ENCODE assay signal across 8 cellular contexts in genomic region chr6:123803456-123803861, GRCh38. TPM values are rescaled to one million over a fixed set of nuclear protein-coding genes. Genes with fewer than 3 reads are reported as not detected.
A peak's percentile ranks its signal among the peaks of the same experiment; 100 is the strongest.
DNase-seq lines count a peak whose midpoint lies in the region; ATAC-seq and TF ChIP-seq lines count a peak whose summit lies in the region.

No MANE protein-coding gene starts in this region.

- TF ChIP-seq CTCF in fibroblast of lung (conservative IDR thresholded peaks at IDR 0.05 in 1 of 2, IDR thresholded peaks at IDR 0.05 in 1 of 2; ENCODE audit: low read depth in 1 of 2, low read length in 2 of 2): no peak
- TF ChIP-seq CTCF in progenitor cell of endocrine pancreas (IDR thresholded peaks at IDR 0.05; ENCODE audit: unreplicated experiment): no peak

- no peaks in the 10 kb centered on the region for H3K9me3 Mint-ChIP-seq in progenitor cell of endocrine pancreas (ENCODE audit: low read depth)

- peaks cover 52% of the 10 kb centered on the region for H3K27me3 Mint-ChIP-seq in progenitor cell of endocrine pancreas

- no peaks in the 10 kb centered on the region for H3K79me2 ChIP-seq in fibroblast of lung (ENCODE audit: control insufficient read depth, insufficient read depth, low read length)

- H3K4me1 Mint-ChIP-seq in progenitor cell of endocrine pancreas (ENCODE audit: low read depth): peaks cover 5% of the 10 kb centered on the region

- H3K9me3 ChIP-seq in NT2/D1 (ENCODE audit: insufficient read depth, low read length) (no peaks in the 10 kb centered on the region), fibroblast of lung (ENCODE audit: control insufficient read depth, insufficient read depth, low read depth, low read length) (no peaks in the 10 kb centered on the region)

- H3K27ac Mint-ChIP-seq in progenitor cell of endocrine pancreas: no peak overlapping the region

- H2AFZ ChIP-seq in fibroblast of lung (ENCODE audit: low read length): no peak overlapping the region

- no peaks in the 10 kb centered on the region for H4K20me1 ChIP-seq in fibroblast of lung (ENCODE audit: control insufficient read depth, extremely low read depth, insufficient read depth, low read length)

- no peak overlapping the region for H3K27ac ChIP-seq in fibroblast of lung (ENCODE audit: insufficient read depth, low read length)

- H3K9ac ChIP-seq in NT2/D1 (ENCODE audit: insufficient read length, low read depth): peak overlapping the region; percentile 70
- H3K9ac ChIP-seq in fibroblast of lung (ENCODE audit: insufficient read depth, low read length): no peak overlapping the region

- H3K4me2 ChIP-seq in fibroblast of lung (ENCODE audit: extremely low read depth, insufficient read depth, low read length): peak overlapping the region; percentile 72

- H3K4me1 ChIP-seq in NT2/D1 (ENCODE audit: insufficient read depth, insufficient read length) (no peaks in the 10 kb centered on the region), fibroblast of lung (ENCODE audit: control insufficient read depth, extremely low read depth, insufficient read depth, low read length) (no peaks in the 10 kb centered on the region)

- H3K27me3 ChIP-seq in NT2/D1 (ENCODE audit: insufficient read depth, insufficient read length) (peaks cover 24% of the 10 kb centered on the region), fibroblast of lung (ENCODE audit: control insufficient read depth, insufficient read depth, low read length) (peaks cover 15% of the 10 kb centered on the region)

- peak overlapping the region; percentile 47 for H3K4me3 ChIP-seq in NT2/D1 (ENCODE audit: insufficient read length, low read depth)
- peak overlapping the region in 3 of 4 experiments; percentile 28 to 63 (median 49) for H3K4me3 ChIP-seq in fibroblast of lung (replicated peaks in 1 of 4; ENCODE audit: control extremely low read depth in 1 of 4, insufficient read depth in 1 of 4, low read depth in 3 of 4, low read length in 4 of 4)

- no peaks in the 10 kb centered on the region for H3K36me3 Mint-ChIP-seq in progenitor cell of endocrine pancreas (ENCODE audit: insufficient read depth)

- no peaks in the 10 kb centered on the region for H3K36me3 ChIP-seq in NT2/D1 (ENCODE audit: insufficient read depth, insufficient read length, low read length)
- H3K36me3 ChIP-seq in fibroblast of lung (ENCODE audit: control insufficient read depth, insufficient read depth, low read length): no peaks in the 10 kb centered on the region

- ATAC-seq in GM21528 (IDR thresholded peaks at IDR 0.05; ENCODE audit: low FRiP score, unreplicated experiment): peak; percentile 32

- H3K4me3 Mint-ChIP-seq in progenitor cell of endocrine pancreas (ENCODE audit: low read depth): peak overlapping the region; percentile 88

- DNase-seq in GM03348 (ENCODE audit: low spot score) (peak; percentile 24), NT2/D1 (ENCODE audit: low read depth, low spot score) (no peak), fibroblast of lung (ENCODE audit: low read depth in 2 of 2) (no peak), progenitor cell of endocrine pancreas (ENCODE audit: low spot score, unreplicated experiment) (no peak), mesenteric fat pad (ENCODE audit: low spot score) (no peak), SW 1271 (lab: John Stamatoyannopoulos, UW) (no peak), NCI-H1092 treated with DMSO at 0.1 percent for 48 hours (lab: John Stamatoyannopoulos, UW) (no peak)

RNA-seq across cellular contexts. Expression of gene NKAIN2, which starts 0.2 kb away (rescaled TPM):
- total RNA-seq in fibroblast of lung (not detected in 2 replicates), progenitor cell of endocrine pancreas (2.5 and 3.1 TPM in 2 replicates), mesenteric fat pad (0.42 TPM)
- not detected in 2 replicates for polyA plus RNA-seq in fibroblast of lung
- 0.05 TPM in 1 of 2 replicates, not detected in the other for polyA plus RNA-seq in fibroblast of lung (2012)
- not detected in 2 replicates for polyA minus RNA-seq in fibroblast of lung (ENCODE audit: low replicate concordance)
